In genomic region chr12:89748791-89749190, GRCh38 we compare ENCODE assay signal across 18 cellular contexts.
"Had no signal": no experiment of that assay in that cellular context is flagged by ENCODE, and none has a peak within 500 bp of the region (broad histone marks: within the 10 kb centered on the region; RNA-seq: fewer than 3 reads in every experiment).

No MANE protein-coding gene starts in this region.

- DNase-seq: IMR-90, Kasumi-1, MM.1S, NCI-H1092 treated with DMSO at 0.1 percent for 48 hours, NCI-H1436, NCI-H187, NCI-H2029, NCI-H2081 treated with DMSO at 0.1 percent for 48 hours, NCI-H2227 treated with DMSO at 0.1 percent for 48 hours, NCI-H524, NCI-H526 treated with DMSO at 0.1 percent for 48 hours, NCI-H748 treated with DMSO at 0.1 percent for 48 hours, RPMI8226, SHP77, SK-N-SH, SW 1271 had no signal

- H3K9me3 ChIP-seq: SK-N-SH had no signal

- H3K9ac ChIP-seq: KMS-11, SK-N-SH had no signal

- ATAC-seq: HepG2 had no signal

- H3K27ac ChIP-seq: KMS-11 had no signal

- H3K4me2 ChIP-seq: KMS-11, SK-N-SH had no signal
